Comparison of ENCODE assay signal across 17 cellular contexts in the genomic region with DNA sequence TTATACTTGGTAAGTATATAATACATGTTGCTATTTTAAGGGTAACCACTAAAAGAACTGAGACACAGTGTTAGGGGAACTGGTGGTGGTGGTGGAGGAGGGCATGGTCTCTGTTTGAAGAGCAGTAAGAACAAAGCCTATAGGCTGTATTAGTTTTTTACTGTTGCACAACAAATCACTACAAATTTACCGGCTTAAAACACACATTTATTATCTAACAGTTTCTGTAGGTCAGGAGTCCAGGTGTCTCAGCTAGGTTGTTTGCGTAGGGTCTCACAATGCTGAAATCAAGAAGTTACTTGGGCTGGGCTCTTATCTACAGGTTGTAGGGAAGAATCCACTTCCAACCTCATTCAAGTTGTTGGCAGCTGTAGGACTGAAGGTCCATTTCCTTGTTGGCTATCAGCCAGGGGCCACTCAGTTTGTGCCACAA. TPM values are rescaled to one million over a fixed set of nuclear protein-coding genes. Genes with fewer than 3 reads are reported as not detected.
A peak's percentile ranks its signal among the peaks of the same experiment; 100 is the strongest.
DNase-seq lines count a peak whose midpoint lies in the region; ATAC-seq, FAIRE-seq and TF ChIP-seq lines count a peak whose summit lies in the region.
"Had no signal": no experiment of that assay in that cellular context is flagged by ENCODE, and none has a peak within 500 bp of the region (broad histone marks: within the 10 kb centered on the region; RNA-seq: fewer than 3 reads in every experiment).

No MANE protein-coding gene starts in this region.

- no peak overlapping the region for H3K23ac ChIP-seq in neuronal stem cell (ENCODE audit: low read depth, low read length, poor library complexity)

- H3K4ac ChIP-seq in neuronal stem cell (ENCODE audit: low read length) = no peak overlapping the region

- H3K9me3 ChIP-seq in A549 = no peaks in the 10 kb centered on the region
- no peaks in the 10 kb centered on the region for H3K9me3 ChIP-seq in colonic mucosa
- H3K9me3 ChIP-seq in HAP-1 = no peaks in the 10 kb centered on the region
- no peaks in the 10 kb centered on the region for H3K9me3 ChIP-seq in mammary epithelial cell (replicated peaks; ENCODE audit: insufficient read depth, low read length)
- no peaks in the 10 kb centered on the region for H3K9me3 ChIP-seq in neuronal stem cell (replicated peaks in 1 of 2; ENCODE audit: control insufficient read depth in 2 of 2, insufficient read depth in 1 of 2, low read depth in 1 of 2, low read length in 2 of 2)
- H3K9me3 ChIP-seq: gastroesophageal sphincter had no signal

- TF ChIP-seq RAD21 in A549 (conservative IDR thresholded peaks at IDR 0.05 in 1 of 2, IDR thresholded peaks at IDR 0.05 in 1 of 2) = no peak

- H2AFZ ChIP-seq in mammary epithelial cell (ENCODE audit: low read depth, low read length) (no peak overlapping the region), neuronal stem cell (ENCODE audit: low read length) (no peak overlapping the region)

- H4K8ac ChIP-seq in neuronal stem cell (ENCODE audit: low read depth, low read length) = no peak overlapping the region

- WGBS in A549 (ENCODE audit: missing lambda C conversion rate) = 65% methylated on average over 2 of the region's 2 CpGs
- WGBS in mammary epithelial cell (ENCODE audit: low coverage, missing lambda C conversion rate) = 73% methylated on average over 2 of the region's 2 CpGs
- no CpG with 5 or more reads among the region's 2 CpGs for WGBS in neuronal stem cell (ENCODE audit: extremely low coverage in 2 of 2, insufficient read length in 2 of 2, insufficient replicate concordance in 1 of 2), 2 donors

- POLR2A ChIA-PET in A549 (lab: Yijun Ruan, JAX) = no interaction called here

- peaks cover 18% of the 10 kb centered on the region for H3K79me2 ChIP-seq in mammary epithelial cell (ENCODE audit: insufficient read depth, low read length)

- intact Hi-C loops in colonic mucosa (cut with DNase I) = no loop called here
- intact Hi-C loops in mammary epithelial cell (cut with micrococcal nuclease) = no loop called here

- H4K91ac ChIP-seq in neuronal stem cell (ENCODE audit: low read depth, low read length, poor library complexity) = no peak overlapping the region

- no peaks in the 10 kb centered on the region for H3K27me3 ChIP-seq in colonic mucosa
- no peaks in the 10 kb centered on the region for H3K27me3 ChIP-seq in HAP-1 (ENCODE audit: low read depth)
- peaks cover 5% of the 10 kb centered on the region for H3K27me3 ChIP-seq in mammary epithelial cell (ENCODE audit: insufficient read depth, low read length)
- no peaks in the 10 kb centered on the region for H3K27me3 ChIP-seq in neuronal stem cell (ENCODE audit: control insufficient read depth in 3 of 3, insufficient read depth in 3 of 3, low read depth in 1 of 3, low read length in 3 of 3)
- H3K27me3 ChIP-seq: gastroesophageal sphincter had no signal

- H3K36me3 ChIP-seq in colonic mucosa = no peaks in the 10 kb centered on the region
- H3K36me3 ChIP-seq in HAP-1 (replicated peaks) = no peaks in the 10 kb centered on the region
- H3K36me3 ChIP-seq in mammary epithelial cell (ENCODE audit: insufficient read depth, low read length) = peaks cover 2% of the 10 kb centered on the region
- H3K36me3 ChIP-seq in neuronal stem cell (replicated peaks in 1 of 2; ENCODE audit: control insufficient read depth in 2 of 2, insufficient read depth in 2 of 2, low read length in 2 of 2) = no peaks in the 10 kb centered on the region
- H3K36me3 ChIP-seq: gastroesophageal sphincter had no signal

- dilution Hi-C loops in mammary epithelial cell (cut with HindIII; ENCODE audit: low sequenced_read_pairs) = no loop called here

- no peak overlapping the region for H2BK15ac ChIP-seq in neuronal stem cell (ENCODE audit: low read length)

- H2BK120ac ChIP-seq in neuronal stem cell (ENCODE audit: low read depth, low read length) = no peak overlapping the region

- no peak overlapping the region for H3K14ac ChIP-seq in neuronal stem cell (ENCODE audit: low read length)

- H3K4me1 ChIP-seq in A549 = peaks cover 20% of the 10 kb centered on the region
- H3K4me1 ChIP-seq in colonic mucosa = no peaks in the 10 kb centered on the region
- no peaks in the 10 kb centered on the region for H3K4me1 ChIP-seq in HAP-1
- no peaks in the 10 kb centered on the region for H3K4me1 ChIP-seq in mammary epithelial cell (ENCODE audit: insufficient read depth, low read length)
- H3K4me1 ChIP-seq in neuronal stem cell (ENCODE audit: control insufficient read depth in 2 of 2, insufficient read depth in 1 of 2, low read depth in 1 of 2, low read length in 2 of 2) = no peaks in the 10 kb centered on the region
- H3K4me1 ChIP-seq: gastroesophageal sphincter had no signal

- no TSS peak for BruUV-seq in mammary epithelial cell (replicated peaks; lab: Mats Ljungman, UMichigan)

- ATAC-seq in A549 (no peak), GM18519 (IDR thresholded peaks at IDR 0.05; ENCODE audit: low FRiP score, unreplicated experiment) (peak; percentile 49), HG03354 (IDR thresholded peaks at IDR 0.05; ENCODE audit: poor library complexity, severe bottlenecking, unreplicated experiment) (peak; percentile 69)
- ATAC-seq: activated naive CD4-positive, alpha-beta T cell treated with anti-CD3 and anti-CD28 coated beads, Interleukin-2, amount 50 U/mL, for 72 hours; gastroesophageal sphincter; T-cell had no signal

- no peak overlapping the region for H3K18ac ChIP-seq in neuronal stem cell (ENCODE audit: low read length)

- no peaks in the 10 kb centered on the region for H4K20me1 ChIP-seq in mammary epithelial cell (ENCODE audit: insufficient read depth, low read length)

- H3K27ac ChIP-seq in A549 (no peak overlapping the region), colonic mucosa (no peak overlapping the region), mammary epithelial cell (ENCODE audit: insufficient read depth, low read depth, low read length) (no peak overlapping the region), neuronal stem cell (replicated peaks; ENCODE audit: low read length) (no peak overlapping the region)
- H3K27ac ChIP-seq: gastroesophageal sphincter had no signal

- H3K9ac ChIP-seq in colonic mucosa (ENCODE audit: low read depth in 2 of 2, low read length in 2 of 2) (no peak overlapping the region), mammary epithelial cell (ENCODE audit: insufficient read depth, low read length) (no peak overlapping the region), neuronal stem cell (ENCODE audit: low read depth, low read length, poor library complexity) (no peak overlapping the region)

- TF ChIP-seq POLR2A in A549 (IDR thresholded peaks at IDR 0.05; ENCODE audit: low read length) = no peak

- peak; percentile 32 for FAIRE-seq in A549 (lab: Jason Lieb, UNC)

- no peaks in the 10 kb centered on the region for H3K79me1 ChIP-seq in neuronal stem cell (ENCODE audit: low read depth, low read length)

- H3K4me2 ChIP-seq in A549 = peak overlapping the region; percentile 37; the same call in 2 of the 3 replicates
- no peak overlapping the region for H3K4me2 ChIP-seq in mammary epithelial cell (ENCODE audit: insufficient read depth, low read depth, low read length)
- H3K4me2 ChIP-seq in neuronal stem cell (ENCODE audit: insufficient read depth, low read length, poor library complexity, severe bottlenecking) = no peak overlapping the region

- no peak overlapping the region for H2BK5ac ChIP-seq in neuronal stem cell (ENCODE audit: low read length)

- H2AK5ac ChIP-seq in neuronal stem cell (ENCODE audit: low read depth, low read length) = no peak overlapping the region

- in situ Hi-C loops in HAP-1 (cut with MboI; ENCODE audit: low sequenced_read_pairs) (no loop called here), mammary epithelial cell (cut with MboI; ENCODE audit: low sequenced_read_pairs in 2 of 2) (no loop called here)

- no peak overlapping the region for H3K4me3 ChIP-seq in A549
- no peak overlapping the region for H3K4me3 ChIP-seq in colonic mucosa
- H3K4me3 ChIP-seq in HAP-1 = no peak overlapping the region
- H3K4me3 ChIP-seq in mammary epithelial cell (replicated peaks in 1 of 3; ENCODE audit: insufficient read depth in 1 of 3, low read depth in 2 of 3, low read length in 3 of 3) = no peak overlapping the region
- no peak overlapping the region for H3K4me3 ChIP-seq in neuronal stem cell (ENCODE audit: low read length in 2 of 2)
- H3K4me3 ChIP-seq: gastroesophageal sphincter had no signal

- TF ChIP-seq CTCF in A549 (IDR thresholded peaks at IDR 0.05) (no peak), colonic mucosa (IDR thresholded peaks at IDR 0.05) (no peak), mammary epithelial cell (conservative IDR thresholded peaks at IDR 0.05 in 1 of 2, IDR thresholded peaks at IDR 0.05 in 1 of 2; ENCODE audit: extremely low read depth in 1 of 2, insufficient read depth in 1 of 2, low read depth in 1 of 2, low read length in 2 of 2) (no peak)

- CTCF ChIA-PET in A549 (lab: Yijun Ruan, JAX) (no interaction called here), mammary epithelial cell (lab: Charles Lee; ENCODE audit: low non-redundant PET) (no interaction called here)

- no peak overlapping the region for H2BK12ac ChIP-seq in neuronal stem cell (ENCODE audit: low read length)

- peak in 1 of 2 experiments; percentile 22 for DNase-seq in A549 (ENCODE audit: low read depth in 1 of 2, low spot score in 1 of 2)
- DNase-seq in colonic mucosa = peak; percentile 34
- DNase-seq in HAP-1 (ENCODE audit: low spot score in 2 of 2) = no peak
- DNase-seq in AML-193 (lab: John Stamatoyannopoulos, UW) = no peak
- DNase-seq in mammary epithelial cell = no peak
- no peak for DNase-seq in neuronal stem cell (ENCODE audit: low spot score)
- DNase-seq: activated CD8-positive, alpha-beta memory T cell treated with anti-CD3 and anti-CD28 coated beads, Interleukin-2, amount 50 U/mL, for 48 hours; caudate nucleus; DMS153; islet precursor cell; NCI-H2227 treated with DMSO at 0.1 percent for 48 hours; T-cell; trophoblast cell had no signal

- TF ChIP-seq EP300 in A549 (IDR thresholded peaks at IDR 0.05) = no peak

RNA-seq across cellular contexts. Expression of a gene that starts 52.6 kb away (rescaled TPM):
- polyA plus RNA-seq in A549 (2011; rRNA removed) = 51.4 and 57.6 TPM in 2 replicates
- 9.7 and 10.9 TPM in 2 replicates for polyA plus RNA-seq in A549 (2012; cell fraction: cytosol; rRNA removed)
- polyA plus RNA-seq in A549 (2012; cell fraction: nucleus; rRNA removed) = 5.2 and 6.8 TPM in 2 replicates
- polyA plus RNA-seq in A549 (2017; fragmentation: RNase III; extraction: RNeasy Plus Mini Kit Qiagen cat#74134 plus additional on column Dnase treatment) = 23.3 to 27.1 TPM (median 25.7 TPM) in 3 replicates
- 30.0 and 40.0 TPM in 2 replicates for polyA minus RNA-seq in A549 (2011; rRNA and poly(A)+ RNA removed)
- total RNA-seq in colonic mucosa = 100 to 1,000 TPM in 1 of 2 donors, 10 to 100 TPM in 1; 90.8 to 107 TPM
- 10 to 100 TPM; 54.0 to 57.9 TPM for total RNA-seq in mammary epithelial cell
- 17.7 TPM for polyA plus RNA-seq in mammary epithelial cell
- polyA minus RNA-seq in mammary epithelial cell = 87.5 TPM
- polyA plus RNA-seq in neuronal stem cell (2013, experiment 1 of 2) = 44.3 TPM
- 45.2 TPM for polyA plus RNA-seq in neuronal stem cell (2013, experiment 2 of 2)

Comparison
In these comparisons a context has a peak if more than half of its experiments do, and no peak if none do; other contexts are left out.
1. ATAC-seq: peak in GM18519 (single experiment) and HG03354 (single experiment); none in A549 (0 of 2).